In the genomic region with DNA sequence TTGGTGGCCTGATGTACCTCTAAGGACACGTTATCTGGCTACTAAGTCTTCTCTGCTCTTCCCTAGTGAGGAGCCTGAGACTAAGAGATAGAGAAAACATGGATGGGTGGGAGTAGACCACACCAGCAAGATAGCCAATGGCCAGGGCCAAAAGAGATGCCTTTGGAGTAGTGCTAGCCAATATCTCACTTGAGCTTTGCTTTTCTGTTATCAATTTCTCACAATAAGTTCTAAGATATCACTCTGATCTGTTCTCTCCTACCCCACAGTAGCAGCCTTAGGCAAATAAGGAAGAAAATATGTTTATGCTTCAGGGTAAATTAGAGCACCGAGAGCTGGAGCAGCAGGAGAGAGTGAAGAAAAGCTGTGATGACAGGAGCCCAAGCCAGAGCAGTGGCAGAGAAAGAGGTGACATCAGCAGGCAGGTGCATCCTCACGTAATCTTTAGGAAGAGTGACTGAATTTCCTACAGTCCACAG, we compare ENCODE assay signal across 1 cellular context.
A peak's percentile ranks its signal among the peaks of the same experiment; 100 is the strongest.
TF ChIP-seq lines count a peak whose summit lies in the region.

No MANE protein-coding gene starts in this region.

TF ChIP-seq in K562, 482 proteins besides CTCF, POLR2A, EP300 and RAD21 (continued from another document and continues in another):
- no peak for TF ChIP-seq CREB3 (tag; conservative IDR thresholded peaks at IDR 0.05; ENCODE audit: low read depth)
- TF ChIP-seq ZNF217 (CRISPR knock-in tag; IDR thresholded peaks at IDR 0.05): no peak
- no peak for TF ChIP-seq STAT5B (CRISPR knock-in tag; IDR thresholded peaks at IDR 0.05)
- peak; percentile 82 for TF ChIP-seq ADNP (tag; IDR thresholded peaks at IDR 0.05)
- no peak for TF ChIP-seq BMI1 (IDR thresholded peaks at IDR 0.05; ENCODE audit: low read length)
- no peak for TF ChIP-seq ZNF764 (CRISPR knock-in tag; IDR thresholded peaks at IDR 0.05; ENCODE audit: low read depth)
- peak; percentile 95 for TF ChIP-seq HDAC2 (IDR thresholded peaks at IDR 0.05)
- no peak for TF ChIP-seq CHD7 (IDR thresholded peaks at IDR 0.05; ENCODE audit: low read depth, low read length)
- no peak for TF ChIP-seq MCM3 (IDR thresholded peaks at IDR 0.05)
- no peak for TF ChIP-seq ZNF668 (CRISPR knock-in tag; IDR thresholded peaks at IDR 0.05)
- peak in 1 of 2 experiments; percentile 66; a peak in 2 of 4 replicates for TF ChIP-seq HDAC1 (IDR thresholded peaks at IDR 0.05)
- TF ChIP-seq, protein P1, sequence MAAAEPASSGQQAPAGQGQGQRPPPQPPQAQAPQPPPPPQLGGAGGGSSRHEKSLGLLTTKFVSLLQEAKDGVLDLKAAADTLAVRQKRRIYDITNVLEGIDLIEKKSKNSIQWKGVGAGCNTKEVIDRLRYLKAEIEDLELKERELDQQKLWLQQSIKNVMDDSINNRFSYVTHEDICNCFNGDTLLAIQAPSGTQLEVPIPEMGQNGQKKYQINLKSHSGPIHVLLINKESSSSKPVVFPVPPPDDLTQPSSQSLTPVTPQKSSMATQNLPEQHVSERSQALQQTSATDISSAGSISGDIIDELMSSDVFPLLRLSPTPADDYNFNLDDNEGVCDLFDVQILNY (CRISPR knock-in tag; IDR thresholded peaks at IDR 0.05): no peak
- TF ChIP-seq BCL6 (CRISPR knock-in tag; IDR thresholded peaks at IDR 0.05): no peak
- TF ChIP-seq PPARD (CRISPR knock-in tag; IDR thresholded peaks at IDR 0.05): no peak
- TF ChIP-seq, protein P2, sequence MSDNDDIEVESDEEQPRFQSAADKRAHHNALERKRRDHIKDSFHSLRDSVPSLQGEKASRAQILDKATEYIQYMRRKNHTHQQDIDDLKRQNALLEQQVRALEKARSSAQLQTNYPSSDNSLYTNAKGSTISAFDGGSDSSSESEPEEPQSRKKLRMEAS (CRISPR knock-in tag; IDR thresholded peaks at IDR 0.05): no peak
- no peak for TF ChIP-seq NFATC3 (IDR thresholded peaks at IDR 0.05)
- no peak for TF ChIP-seq PTBP1 (IDR thresholded peaks at IDR 0.05; ENCODE audit: low read depth, low read length)
- TF ChIP-seq ZNF277 (CRISPR knock-in tag; IDR thresholded peaks at IDR 0.05; ENCODE audit: borderline replicate concordance): no peak
- TF ChIP-seq ZNF274 (IDR thresholded peaks at IDR 0.05; ENCODE audit: borderline replicate concordance, low read depth, low read length): no peak
- TF ChIP-seq ZNF232 (CRISPR knock-in tag; IDR thresholded peaks at IDR 0.05): no peak
- TF ChIP-seq TFE3 (CRISPR knock-in tag; IDR thresholded peaks at IDR 0.05): no peak
- 0 out of 2 replicates have a peak, but pooled peaks have one; percentile 25 for TF ChIP-seq MTA1 (IDR thresholded peaks at IDR 0.05; ENCODE audit: borderline replicate concordance)
- no peak for TF ChIP-seq ZBED1 (IDR thresholded peaks at IDR 0.05)
- no peak for TF ChIP-seq TCF7L2 (IDR thresholded peaks at IDR 0.05; ENCODE audit: low read depth, low read length)
- no peak for TF ChIP-seq CEBPB (tag; IDR thresholded peaks at IDR 0.05)
- TF ChIP-seq MCM5 (IDR thresholded peaks at IDR 0.05; ENCODE audit: low read depth): no peak
- 0 out of 2 replicates have a peak, but pooled peaks have one; percentile 13 for TF ChIP-seq CREM (IDR thresholded peaks at IDR 0.05; ENCODE audit: low read depth)
- no peak for TF ChIP-seq ATF4 (CRISPR knock-in tag; IDR thresholded peaks at IDR 0.05)
- no peak for TF ChIP-seq CHD1 (IDR thresholded peaks at IDR 0.05; ENCODE audit: low read length)
- no peak for TF ChIP-seq ILF3 (IDR thresholded peaks at IDR 0.05; ENCODE audit: borderline replicate concordance)
- TF ChIP-seq KLF16 (IDR thresholded peaks at IDR 0.05): peak; percentile 89
- TF ChIP-seq ZNF707 (CRISPR knock-in tag; conservative IDR thresholded peaks at IDR 0.05): no peak
- no peak for TF ChIP-seq SAP30 (IDR thresholded peaks at IDR 0.05; ENCODE audit: borderline replicate concordance, insufficient read depth, low read depth, low read length, poor library complexity, severe bottlenecking)
- TF ChIP-seq NEUROD1 (IDR thresholded peaks at IDR 0.05; ENCODE audit: borderline replicate concordance, low read depth, low read length, partially characterized antibody): peak; percentile 56
- no peak for TF ChIP-seq ZNF146 (CRISPR knock-in tag; IDR thresholded peaks at IDR 0.05; ENCODE audit: unreplicated experiment)
- TF ChIP-seq ZNF518B (CRISPR knock-in tag; IDR thresholded peaks at IDR 0.05): no peak
- no peak for TF ChIP-seq SNRNP70 (optimal IDR thresholded peaks at IDR 0.05; ENCODE audit: low read depth, low read length)
- no peak; the same call in 1 of the 2 replicates for TF ChIP-seq LCOR (CRISPR knock-in tag; IDR thresholded peaks at IDR 0.05)
- TF ChIP-seq SP1 (CRISPR knock-in tag; IDR thresholded peaks at IDR 0.05): no peak
